Comparison of ENCODE assay signal across 8 cellular contexts in genomic region chr14:98304574-98304973, GRCh38.
"Had no signal": no experiment of that assay in that cellular context is flagged by ENCODE, and none has a peak within 500 bp of the region (broad histone marks: within the 10 kb centered on the region; RNA-seq: fewer than 3 reads in every experiment).

No MANE protein-coding gene starts in this region.

- H3K27ac ChIP-seq: GM23248 had no signal

- H3K9me3 ChIP-seq: HAP-1 had no signal

- H3K36me3 ChIP-seq: HAP-1 had no signal

- H3K4me3 ChIP-seq: GM23248, GM23338, HAP-1 had no signal

- H3K4me1 ChIP-seq: HAP-1 had no signal

- DNase-seq: GM23248, GOT3, H7, H9, HCEC 1CT, HFFc6 had no signal
